Comparison of ENCODE assay signal across 8 cellular contexts in genomic region chr9:87497604-87498045, GRCh38. TPM values are rescaled to one million over a fixed set of nuclear protein-coding genes. Genes with fewer than 3 reads are reported as not detected.
A peak's percentile ranks its signal among the peaks of the same experiment; 100 is the strongest.
DNase-seq lines count a peak whose midpoint lies in the region; ATAC-seq lines count a peak whose summit lies in the region.

Gene DAPK1, plus strand, starts transcription at chr9:87497867. Its CDS starts 1,211 bp downstream, at chr9:87499078.

- no peaks in the 10 kb centered on the region for H3K9me3 ChIP-seq in NT2/D1 (ENCODE audit: insufficient read depth, low read length)

- peak within 1 kb of the TSS; percentile 69 for H3K27ac ChIP-seq in cingulate gyrus (ENCODE audit: low read depth, low read length)

- no peak within 1 kb of the TSS for H3K27ac Mint-ChIP-seq in activated naive CD4-positive, alpha-beta T cell treated with anti-CD3 and anti-CD28 coated beads, Interleukin-2, amount 50 U/mL, for 72 hours
- H3K27ac Mint-ChIP-seq in activated naive CD4-positive, alpha-beta T cell treated with anti-CD3 and anti-CD28 coated beads, Interleukin-2, amount 10 ng/mL, durations not matched to agents 7 days and 5 days: no peak within 1 kb of the TSS
- H3K27ac Mint-ChIP-seq in stimulated activated naive CD8-positive, alpha-beta T cell treated with anti-CD3 and anti-CD28 coated beads, Interleukin-15, Interleukin-2, amounts not matched to agents 100 ng/mL and 50 ng/mL, for 24 hours: no peak within 1 kb of the TSS

- peaks cover 6% of the 10 kb centered on the region for H3K4me1 Mint-ChIP-seq in activated naive CD4-positive, alpha-beta T cell treated with anti-CD3 and anti-CD28 coated beads, Interleukin-2, amount 10 ng/mL, durations not matched to agents 7 days and 5 days
- H3K4me1 Mint-ChIP-seq in stimulated activated naive CD8-positive, alpha-beta T cell treated with anti-CD3 and anti-CD28 coated beads, Interleukin-15, Interleukin-2, amounts not matched to agents 100 ng/mL and 50 ng/mL, for 24 hours (ENCODE audit: low read depth): peaks cover 31% of the 10 kb centered on the region

- no peaks in the 10 kb centered on the region for H3K4me1 ChIP-seq in NT2/D1 (ENCODE audit: insufficient read depth, insufficient read length)

- ATAC-seq in activated naive CD4-positive, alpha-beta T cell treated with anti-CD3 and anti-CD28 coated beads, Interleukin-2, amount 50 U/mL, for 72 hours: peak; percentile 58 to 67
- peak; percentile 40 for ATAC-seq in HG02884 (IDR thresholded peaks at IDR 0.05; ENCODE audit: unreplicated experiment)
- ATAC-seq in HG03378 (IDR thresholded peaks at IDR 0.05; ENCODE audit: unreplicated experiment): no peak

- peak in 1 of 2 donors; percentile 16 for DNase-seq in activated naive CD4-positive, alpha-beta T cell treated with anti-CD3 and anti-CD28 coated beads, Interleukin-2, amount 50 U/mL, for 72 hours (ENCODE audit: low spot score in 2 of 2)
- DNase-seq in activated naive CD4-positive, alpha-beta T cell treated with anti-CD3 and anti-CD28 coated beads, Interleukin-2, amount 10 ng/mL, durations not matched to agents 7 days and 5 days: no peak
- peak; percentile 66 for DNase-seq in NT2/D1 (ENCODE audit: low read depth, low spot score)
- peak; percentile 95 for DNase-seq in left kidney (ENCODE audit: low read depth, low spot score)

- H3K4me3 Mint-ChIP-seq in activated naive CD4-positive, alpha-beta T cell treated with anti-CD3 and anti-CD28 coated beads, Interleukin-2, amount 10 ng/mL, durations not matched to agents 7 days and 5 days: no peak within 1 kb of the TSS
- peak within 1 kb of the TSS; percentile 78 for H3K4me3 Mint-ChIP-seq in stimulated activated naive CD8-positive, alpha-beta T cell treated with anti-CD3 and anti-CD28 coated beads, Interleukin-15, Interleukin-2, amounts not matched to agents 100 ng/mL and 50 ng/mL, for 24 hours

- H3K9me3 Mint-ChIP-seq in activated naive CD4-positive, alpha-beta T cell treated with anti-CD3 and anti-CD28 coated beads, Interleukin-2, amount 50 U/mL, for 72 hours: no peaks in the 10 kb centered on the region
- H3K9me3 Mint-ChIP-seq in activated naive CD4-positive, alpha-beta T cell treated with anti-CD3 and anti-CD28 coated beads, Interleukin-2, amount 10 ng/mL, durations not matched to agents 7 days and 5 days: no peaks in the 10 kb centered on the region
- no peaks in the 10 kb centered on the region for H3K9me3 Mint-ChIP-seq in stimulated activated naive CD8-positive, alpha-beta T cell treated with anti-CD3 and anti-CD28 coated beads, Interleukin-15, Interleukin-2, amounts not matched to agents 100 ng/mL and 50 ng/mL, for 24 hours

- no peaks in the 10 kb centered on the region for H3K27me3 ChIP-seq in NT2/D1 (ENCODE audit: insufficient read depth, insufficient read length)

- peaks cover 75% of the 10 kb centered on the region for H3K27me3 Mint-ChIP-seq in activated naive CD4-positive, alpha-beta T cell treated with anti-CD3 and anti-CD28 coated beads, Interleukin-2, amount 10 ng/mL, durations not matched to agents 7 days and 5 days
- peaks cover 56% of the 10 kb centered on the region for H3K27me3 Mint-ChIP-seq in stimulated activated naive CD8-positive, alpha-beta T cell treated with anti-CD3 and anti-CD28 coated beads, Interleukin-15, Interleukin-2, amounts not matched to agents 100 ng/mL and 50 ng/mL, for 24 hours

- H3K9ac ChIP-seq in NT2/D1 (ENCODE audit: insufficient read length, low read depth): peak within 1 kb of the TSS; percentile 92

- CTCF ChIA-PET in activated naive CD4-positive, alpha-beta T cell treated with anti-CD3 and anti-CD28 coated beads, Interleukin-2, amount 10 ng/mL, durations not matched to agents 7 days and 5 days (lab: Charles Lee): no interaction called here

- H3K36me3 ChIP-seq in NT2/D1 (ENCODE audit: insufficient read depth, insufficient read length, low read length): peaks cover 33% of the 10 kb centered on the region

- no peaks in the 10 kb centered on the region for H3K36me3 Mint-ChIP-seq in activated naive CD4-positive, alpha-beta T cell treated with anti-CD3 and anti-CD28 coated beads, Interleukin-2, amount 50 U/mL, for 72 hours
- H3K36me3 Mint-ChIP-seq in activated naive CD4-positive, alpha-beta T cell treated with anti-CD3 and anti-CD28 coated beads, Interleukin-2, amount 10 ng/mL, durations not matched to agents 7 days and 5 days: no peaks in the 10 kb centered on the region
- H3K36me3 Mint-ChIP-seq in stimulated activated naive CD8-positive, alpha-beta T cell treated with anti-CD3 and anti-CD28 coated beads, Interleukin-15, Interleukin-2, amounts not matched to agents 100 ng/mL and 50 ng/mL, for 24 hours (ENCODE audit: low read depth): no peaks in the 10 kb centered on the region

- H3K4me3 ChIP-seq in NT2/D1 (ENCODE audit: insufficient read length, low read depth): peak within 1 kb of the TSS; percentile 71

RNA-seq across cellular contexts. Expression of gene DAPK1, which starts in this region (rescaled TPM):
- total RNA-seq in activated naive CD4-positive, alpha-beta T cell treated with anti-CD3 and anti-CD28 coated beads, Interleukin-2, amount 50 U/mL, for 72 hours: 1 to 10 TPM; 1.6 to 2.3 TPM
